ENCODE assay signal across 8 cellular contexts in the genomic region with DNA sequence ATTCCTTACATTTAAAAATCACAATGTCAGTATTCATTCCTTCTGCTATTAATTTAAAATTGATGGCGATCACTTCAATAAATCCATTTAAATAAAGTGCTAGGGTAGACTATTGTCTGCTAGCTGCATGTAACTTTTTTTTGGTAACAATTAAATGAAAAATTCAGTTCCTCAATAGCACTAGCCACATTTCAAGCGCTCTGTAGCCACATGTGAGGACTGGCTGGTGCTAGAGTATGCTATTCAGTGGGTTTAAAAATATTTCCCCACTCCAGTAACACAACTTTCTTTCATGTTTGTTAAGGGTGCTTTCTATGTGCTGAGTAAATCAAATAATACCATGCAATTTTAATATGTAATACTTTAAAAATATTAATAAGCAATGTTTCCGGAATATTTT.
DNase-seq lines count a peak whose midpoint lies in the region; ATAC-seq and TF ChIP-seq lines count a peak whose summit lies in the region.

No MANE protein-coding gene starts in this region.

- no peak overlapping the region for H2AK5ac ChIP-seq in mesendoderm (ENCODE audit: low read length)

- DNase-seq in GM20000 (ENCODE audit: low spot score): peak; percentile 11
- no peak for DNase-seq in NT2/D1 (ENCODE audit: low read depth, low spot score)
- DNase-seq in cerebellar cortex (ENCODE audit: low spot score): peak; percentile 69
- DNase-seq in mesendoderm: peak; percentile 29
- DNase-seq in aorta: no peak
- DNase-seq in GOT3 (lab: John Stamatoyannopoulos, UW): no peak
- no peak for DNase-seq in NCI-H2029 treated with DMSO at 0.1 percent for 48 hours (lab: John Stamatoyannopoulos, UW)

- H4K5ac ChIP-seq in mesendoderm (ENCODE audit: low read length): no peak overlapping the region

- peaks cover 35% of the 10 kb centered on the region for H3K36me3 ChIP-seq in NT2/D1 (ENCODE audit: insufficient read depth, insufficient read length, low read length)
- no peaks in the 10 kb centered on the region for H3K36me3 ChIP-seq in mesendoderm (ENCODE audit: control insufficient read depth, insufficient read depth, low read length)
- H3K36me3 ChIP-seq in aorta (ENCODE audit: control insufficient read depth in 1 of 2, insufficient read depth in 2 of 2, low read length in 1 of 2): peaks cover 0 to 1% of the 10 kb centered on the region in 2 donors

- H3K4me1 ChIP-seq in NT2/D1 (ENCODE audit: insufficient read depth, insufficient read length): no peaks in the 10 kb centered on the region
- no peaks in the 10 kb centered on the region for H3K4me1 ChIP-seq in mesendoderm (ENCODE audit: control insufficient read depth, low read depth, low read length)
- H3K4me1 ChIP-seq in aorta (ENCODE audit: control insufficient read depth in 1 of 2, insufficient read depth in 2 of 2, low read length in 2 of 2): no peaks in the 10 kb centered on the region

- H3K18ac ChIP-seq in mesendoderm (ENCODE audit: low read length): no peak overlapping the region

- H4K8ac ChIP-seq in mesendoderm (ENCODE audit: low read depth, low read length): no peak overlapping the region

- H3K9me3 ChIP-seq in NT2/D1 (ENCODE audit: insufficient read depth, low read length) (no peaks in the 10 kb centered on the region), aorta (ENCODE audit: control insufficient read depth, low read length) (no peaks in the 10 kb centered on the region)

- H2BK5ac ChIP-seq in mesendoderm (ENCODE audit: low read length): no peak overlapping the region

- no peak overlapping the region for H2BK120ac ChIP-seq in mesendoderm (ENCODE audit: low read depth, low read length)

- no peaks in the 10 kb centered on the region for H3K79me1 ChIP-seq in mesendoderm (ENCODE audit: low read length)

- H3K4me2 ChIP-seq in mesendoderm (ENCODE audit: low read length): peak overlapping the region; percentile 82

- H3K56ac ChIP-seq in mesendoderm (ENCODE audit: low read length): no peak overlapping the region

- ATAC-seq in aorta (ENCODE audit: low FRiP score): peak; percentile 57

- H3K4ac ChIP-seq in mesendoderm (ENCODE audit: low read depth, low read length): no peak overlapping the region

- H3K4me3 ChIP-seq in NT2/D1 (ENCODE audit: insufficient read length, low read depth) (peak overlapping the region; percentile 87), mesendoderm (ENCODE audit: low read length) (peak overlapping the region; percentile 80), aorta (ENCODE audit: low read length in 2 of 2) (peak overlapping the region; percentile 61 to 73)

- no peaks in the 10 kb centered on the region for H3K27me3 ChIP-seq in NT2/D1 (ENCODE audit: insufficient read depth, insufficient read length)
- no peaks in the 10 kb centered on the region for H3K27me3 ChIP-seq in mesendoderm (ENCODE audit: insufficient read depth, low read length, poor library complexity)
- no peaks in the 10 kb centered on the region for H3K27me3 ChIP-seq in aorta (ENCODE audit: control insufficient read depth in 1 of 2, insufficient read depth in 2 of 2, low read length in 1 of 2)

- TF ChIP-seq CTCF in C4-2B (conservative IDR thresholded peaks at IDR 0.05) (no peak), GM20000 (IDR thresholded peaks at IDR 0.05; ENCODE audit: extremely low read depth, missing control alignments) (no peak)

- H3K9ac ChIP-seq in NT2/D1 (ENCODE audit: insufficient read length, low read depth) (peak overlapping the region; percentile 96), mesendoderm (ENCODE audit: low read length) (peak overlapping the region; percentile 92)

- no peak overlapping the region for H3K23ac ChIP-seq in mesendoderm (ENCODE audit: low read length)

- 100% methylated on average over 1 of the region's 3 CpGs for WGBS in mesendoderm (ENCODE audit: extremely low coverage, insufficient coverage, low lambda C conversion rate)
- 20 to 21% methylated on average over 3 of the region's 3 CpGs for WGBS in aorta, 2 donors

- H3K79me2 ChIP-seq in mesendoderm (ENCODE audit: control insufficient read depth, insufficient read depth, low read length): no peaks in the 10 kb centered on the region

- intact Hi-C loops in aorta (cut with DNase I): loop anchor here in 1 of 2 donors (5.0 kb wide), 1 partner anchor 42 kb away; no protein-coding TSS in a partner anchor

- H2BK15ac ChIP-seq in mesendoderm (replicated peaks; ENCODE audit: low read depth): no peak overlapping the region

- H3K27ac ChIP-seq in C4-2B (peak overlapping the region; percentile 89), mesendoderm (ENCODE audit: low read depth, low read length) (no peak overlapping the region), aorta (ENCODE audit: low read depth in 1 of 2, low read length in 2 of 2) (peak overlapping the region; percentile 6 to 66)

Comparison
In these comparisons a context has a peak if more than half of its experiments do, and no peak if none do; other contexts are left out.
1. DNase-seq: peak in GM20000 (single experiment), cerebellar cortex (single experiment) and mesendoderm (single experiment); none in NT2/D1 (single experiment), aorta (0 of 2), GOT3 (single experiment) and NCI-H2029 treated with DMSO at 0.1 percent for 48 hours (single experiment).
2. Peak in every context shown above with its lines, with median percentiles within 50 percentile points of each other: H3K4me3 ChIP-seq.